In the genomic region with DNA sequence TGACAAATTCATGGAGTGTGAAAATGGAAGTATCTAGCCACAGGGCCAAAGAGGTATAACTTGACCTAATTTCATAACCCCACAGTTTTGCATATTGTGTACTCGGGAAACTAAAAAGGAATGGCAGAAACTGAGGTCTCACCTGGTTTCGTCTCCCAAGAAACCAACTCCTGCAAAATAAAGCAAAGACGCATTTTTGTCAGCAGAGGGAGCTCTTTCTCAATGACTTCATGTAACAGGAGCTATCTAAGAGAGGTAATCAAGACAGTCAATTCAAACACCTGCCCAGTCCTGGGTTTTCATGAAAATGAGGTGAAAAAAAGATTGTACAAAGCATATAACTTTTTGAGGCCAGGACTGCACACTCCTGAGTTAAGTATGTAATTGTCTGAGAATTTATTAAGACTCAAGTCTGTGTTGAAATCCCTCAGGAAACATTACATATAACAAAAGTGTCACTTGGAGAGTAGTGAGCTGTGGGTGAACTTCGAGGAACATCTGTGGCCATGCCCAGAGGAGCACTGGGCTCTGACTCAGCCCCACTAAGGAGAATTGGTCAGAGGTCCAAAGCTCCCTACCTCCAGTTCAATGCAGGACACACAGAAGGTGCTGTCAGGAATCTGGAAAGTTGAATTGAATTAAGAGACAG, we compare ENCODE assay signal across 8 cellular contexts. TPM values are rescaled to one million over a fixed set of nuclear protein-coding genes. Genes with fewer than 3 reads are reported as not detected.
DNase-seq lines count a peak whose midpoint lies in the region; ATAC-seq, FAIRE-seq and TF ChIP-seq lines count a peak whose summit lies in the region.

No MANE protein-coding gene starts in this region.

- H2AK5ac ChIP-seq in trophoblast cell (ENCODE audit: low read length) = no peak overlapping the region

- H3K79me2 ChIP-seq in trophoblast cell (ENCODE audit: control insufficient read depth, insufficient read depth, low read length, poor library complexity) = no peaks in the 10 kb centered on the region

- no peaks in the 10 kb centered on the region for H3K4me1 ChIP-seq in trophoblast cell (ENCODE audit: control insufficient read depth in 1 of 2, insufficient read depth in 2 of 2, low read length in 2 of 2)

- no peak overlapping the region for H3K27ac ChIP-seq in trophoblast cell (ENCODE audit: low read depth, low read length)

- no peak overlapping the region for H3K23ac ChIP-seq in trophoblast cell (ENCODE audit: low read length)

- H3K4me3 ChIP-seq in fibroblast of villous mesenchyme (ENCODE audit: low read depth, low read length) (no peak overlapping the region), trophoblast cell (ENCODE audit: low read depth, low read length) (no peak overlapping the region)

- no peak overlapping the region for H2BK120ac ChIP-seq in trophoblast cell (ENCODE audit: insufficient read depth, low read length, poor library complexity)

- no peak overlapping the region for H3K9ac ChIP-seq in trophoblast cell (ENCODE audit: low read length)

- H3K79me1 ChIP-seq in trophoblast cell (ENCODE audit: low read length) = no peaks in the 10 kb centered on the region

- peak; percentile 87 for FAIRE-seq in TTC549 (lab: Jason Lieb, UNC)

- no peak overlapping the region for H2BK12ac ChIP-seq in trophoblast cell (ENCODE audit: low read length)

- H3K9me3 ChIP-seq in trophoblast cell (ENCODE audit: insufficient read depth, low read depth, low read length) = peaks cover 1% of the 10 kb centered on the region

- no peaks in the 10 kb centered on the region for H3K36me3 ChIP-seq in trophoblast cell (ENCODE audit: control insufficient read depth in 1 of 2, insufficient read depth in 2 of 2, low read length in 2 of 2)

- no peak overlapping the region for H3K18ac ChIP-seq in trophoblast cell (ENCODE audit: low read length)

- H3K4me2 ChIP-seq in trophoblast cell (ENCODE audit: low read length) = no peak overlapping the region

- H3K14ac ChIP-seq in trophoblast cell (ENCODE audit: low read length) = no peak overlapping the region

- peak; percentile 74 for TF ChIP-seq CTCF in GM12873 (IDR thresholded peaks at IDR 0.05; ENCODE audit: insufficient read depth, low read depth, low read length, missing control alignments)
- peak; percentile 73 for TF ChIP-seq CTCF in fibroblast of villous mesenchyme (IDR thresholded peaks at IDR 0.05; ENCODE audit: insufficient read depth, low read depth, low read length)

- no peak overlapping the region for H4K8ac ChIP-seq in trophoblast cell (ENCODE audit: low read depth, low read length)

- no peaks in the 10 kb centered on the region for H3K27me3 ChIP-seq in trophoblast cell (ENCODE audit: insufficient read depth, low read length)

- DNase-seq in AML-193 (lab: John Stamatoyannopoulos, UW) (peak; percentile 42 to 58), NCI-H1694 (lab: John Stamatoyannopoulos, UW) (peak; percentile 11), fibroblast of villous mesenchyme (ENCODE audit: low read depth) (peak; percentile 56), trophoblast cell (peak; percentile 66 to 92)

- no peak overlapping the region for H2BK5ac ChIP-seq in trophoblast cell (ENCODE audit: low read depth, low read length, poor library complexity)

- H2AFZ ChIP-seq in trophoblast cell (ENCODE audit: insufficient read depth, low read length, poor library complexity) = no peak overlapping the region

- no peak for ATAC-seq in HG03159 (IDR thresholded peaks at IDR 0.05; ENCODE audit: unreplicated experiment)
- no peak for ATAC-seq in HG03469 (IDR thresholded peaks at IDR 0.05; ENCODE audit: unreplicated experiment)

- no peak overlapping the region for H4K12ac ChIP-seq in trophoblast cell (ENCODE audit: low read depth, low read length)

- H4K91ac ChIP-seq in trophoblast cell (ENCODE audit: low read depth, low read length) = no peak overlapping the region

- no CpG with 5 or more reads among the region's 4 CpGs for WGBS in trophoblast cell (ENCODE audit: extremely low coverage, insufficient coverage, insufficient read length)

- H3K4ac ChIP-seq in trophoblast cell (ENCODE audit: low read depth, low read length) = no peak overlapping the region

RNA-seq across cellular contexts. Expression of gene FCRL4, which starts 17.6 kb away (rescaled TPM):
- not detected in 2 replicates for total RNA-seq in fibroblast of villous mesenchyme
- not detected in 2 replicates for polyA plus RNA-seq in trophoblast cell (2013)

RNA-seq across cellular contexts. Expression of gene FCRL5, which starts 28.0 kb away (rescaled TPM):
- total RNA-seq in fibroblast of villous mesenchyme = not detected in 2 replicates
- polyA plus RNA-seq in trophoblast cell (2013) = not detected in 2 replicates

Comparison
In these comparisons a context has a peak if more than half of its experiments do, and no peak if none do; other contexts are left out.
1. DNase-seq: peak in every context shown above with its lines; median percentile 79 in trophoblast cell; 56 in fibroblast of villous mesenchyme; 50 in AML-193; 11 in NCI-H1694.